In the genomic region with DNA sequence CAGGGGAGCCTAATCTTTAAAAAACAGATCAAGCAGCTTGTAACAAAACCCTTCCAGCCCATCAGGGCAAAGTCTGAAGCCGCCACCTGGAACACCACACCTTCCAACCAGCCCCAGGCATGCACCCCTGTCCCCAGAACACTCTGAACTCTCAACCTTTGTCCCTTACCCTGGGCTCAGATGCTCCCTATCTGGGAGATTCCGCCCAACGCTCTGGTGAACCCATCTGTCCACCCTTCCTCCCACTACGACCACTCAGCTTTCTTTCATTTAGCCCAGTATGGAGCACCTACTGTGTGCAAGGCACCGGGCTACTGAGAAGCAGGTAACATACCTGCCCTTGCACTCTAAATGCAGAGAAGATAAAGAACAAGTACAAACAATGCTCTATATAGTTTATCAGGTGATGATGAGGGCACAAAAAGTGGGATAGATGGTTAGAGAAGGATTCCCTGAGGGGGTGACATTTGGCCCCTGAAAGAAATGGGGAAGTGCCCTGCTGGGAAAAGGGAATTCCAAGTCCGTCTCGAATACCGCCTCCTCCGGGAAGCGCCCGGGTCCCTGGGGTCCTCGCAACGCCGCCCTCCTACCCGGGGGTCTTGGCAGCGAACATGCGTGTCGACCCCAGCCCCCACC, we compare ENCODE assay signal across 8 cellular contexts. TPM values are rescaled to one million over a fixed set of nuclear protein-coding genes. Genes with fewer than 3 reads are reported as not detected.
DNase-seq lines count a peak whose midpoint lies in the region; ATAC-seq and TF ChIP-seq lines count a peak whose summit lies in the region.

No MANE protein-coding gene starts in this region.

- TF ChIP-seq CTCF in RWPE2 (IDR thresholded peaks at IDR 0.05; ENCODE audit: poor library complexity, severe bottlenecking) (no peak), fibroblast of the aortic adventitia (IDR thresholded peaks at IDR 0.05; ENCODE audit: insufficient read depth, low read length) (no peak), sigmoid colon (IDR thresholded peaks at IDR 0.05) (no peak)

- TF ChIP-seq EP300 in sigmoid colon (IDR thresholded peaks at IDR 0.05), result no peak

- DNase-seq in RWPE2 (ENCODE audit: low spot score) (no peak), fibroblast of the aortic adventitia (ENCODE audit: low read depth) (no peak), sigmoid colon (no peak), SW 1271 (lab: John Stamatoyannopoulos, UW) (no peak), NOMO-1 treated with dmso at 0.1 percent for 144 hours (lab: John Stamatoyannopoulos, UW; ENCODE audit: unreplicated experiment) (no peak), activated gamma-delta T cell (lab: John Stamatoyannopoulos, UW) (no peak)

- no peaks in the 10 kb centered on the region for H3K27me3 ChIP-seq in RWPE2 (ENCODE audit: insufficient read depth, poor library complexity, severe bottlenecking)
- H3K27me3 ChIP-seq in sigmoid colon, result no peaks in the 10 kb centered on the region

- no peaks in the 10 kb centered on the region for H3K4me1 ChIP-seq in RWPE2 (ENCODE audit: insufficient read depth, poor library complexity, severe bottlenecking)
- peaks cover 0 to 23% (median 19%) of the 10 kb centered on the region in 4 donors for H3K4me1 ChIP-seq in sigmoid colon

- H3K9me3 ChIP-seq in RWPE2 (ENCODE audit: severe bottlenecking), result no peaks in the 10 kb centered on the region
- no peaks in the 10 kb centered on the region for H3K9me3 ChIP-seq in sigmoid colon

- H3K27ac ChIP-seq in RWPE2 (ENCODE audit: poor library complexity, severe bottlenecking), result no peak overlapping the region
- H3K27ac ChIP-seq in sigmoid colon, result peak overlapping the region; percentile 56 to 75 (median 71)

- TF ChIP-seq POLR2A in sigmoid colon (IDR thresholded peaks at IDR 0.05), result no peak

- intact Hi-C loops in sigmoid colon (cut with DNase I), result loop anchor here (5.0 kb wide), 1 partner anchor 219 kb away; a partner anchor contains a TSS

- no peaks in the 10 kb centered on the region for H3K36me3 ChIP-seq in RWPE2 (ENCODE audit: low read depth)
- H3K36me3 ChIP-seq in sigmoid colon, result no peaks in the 10 kb centered on the region

- H3K4me3 ChIP-seq in RWPE2 (ENCODE audit: severe bottlenecking) (peak overlapping the region; percentile 71), fibroblast of the aortic adventitia (ENCODE audit: low read depth, low read length) (peak overlapping the region; percentile 92), sigmoid colon (peak overlapping the region; percentile 67 to 98 (median 98))

- ATAC-seq in GM21528 (IDR thresholded peaks at IDR 0.05; ENCODE audit: low FRiP score, unreplicated experiment) (peak; percentile 5), RWPE2 (ENCODE audit: low read depth) (no peak), HG02885 (IDR thresholded peaks at IDR 0.05; ENCODE audit: poor library complexity, unreplicated experiment) (no peak)

- WGBS in sigmoid colon, 2 donors, result 4 to 10% methylated on average over 18 of the region's 18 CpGs

RNA-seq across cellular contexts. Expression of a gene that starts 0.6 kb away (rescaled TPM):
- 65.0 and 260 TPM in 2 replicates for total RNA-seq in fibroblast of the aortic adventitia (ENCODE audit: low replicate concordance)
- 10 to 100 TPM; 61.5 to 69.0 (median 64.9) TPM for total RNA-seq in sigmoid colon
- polyA plus RNA-seq in sigmoid colon, result 100 to 1,000 TPM in 1 of 3 donors, 10 to 100 TPM in 2; 50.0 to 187 (median 79.3) TPM
